In the genomic region with DNA sequence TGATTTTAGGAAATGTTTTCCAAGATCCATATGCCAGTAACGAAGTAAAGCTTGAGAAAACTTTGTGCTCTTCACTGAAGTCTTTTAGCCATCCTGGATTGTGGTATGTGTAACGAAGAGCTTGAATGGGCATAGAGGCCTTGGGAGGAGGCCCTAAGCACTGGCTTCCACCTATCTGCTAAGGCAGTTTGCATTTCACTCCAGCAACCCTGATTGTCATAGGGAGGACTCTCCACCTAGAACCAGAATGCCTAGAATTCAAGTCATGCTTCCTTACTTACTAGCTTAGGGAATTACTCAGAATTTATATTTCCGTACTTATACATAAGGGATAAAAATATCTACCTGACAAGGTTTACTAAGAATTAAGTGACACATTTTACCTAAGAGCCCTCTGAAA, we compare ENCODE assay signal across 28 cellular contexts.
A peak's percentile ranks its signal among the peaks of the same experiment; 100 is the strongest.
DNase-seq lines count a peak whose midpoint lies in the region; ATAC-seq, FAIRE-seq and TF ChIP-seq lines count a peak whose summit lies in the region.
"Had no signal": no experiment of that assay in that cellular context is flagged by ENCODE, and none has a peak within 500 bp of the region (broad histone marks: within the 10 kb centered on the region; RNA-seq: fewer than 3 reads in every experiment).

No MANE protein-coding gene starts in this region.

- no peak overlapping the region for H3K56ac ChIP-seq in IMR-90 (ENCODE audit: extremely low read depth, insufficient read depth, low read length)
- H3K56ac ChIP-seq in mesendoderm (ENCODE audit: low read length) = no peak overlapping the region

- H4K5ac ChIP-seq in IMR-90 (ENCODE audit: low read depth, low read length) = peak overlapping the region; percentile 95
- H4K5ac ChIP-seq in mesendoderm (ENCODE audit: low read length) = no peak overlapping the region

- H3K14ac ChIP-seq in IMR-90 (replicated peaks; ENCODE audit: low read depth, low read length) = peak overlapping the region; percentile 82

- no peaks in the 10 kb centered on the region for H3K9me2 ChIP-seq in GM23338 (ENCODE audit: insufficient read depth)

- ATAC-seq in GM23338 = no peak
- ATAC-seq in IMR-90 (ENCODE audit: low read depth) = no peak
- ATAC-seq: A549, GM12878 had no signal

- H2BK5ac ChIP-seq in IMR-90 (ENCODE audit: low read depth, low read length, poor library complexity, severe bottlenecking) (peak overlapping the region; percentile 66), mesendoderm (ENCODE audit: low read length) (no peak overlapping the region)

- H2BK20ac ChIP-seq in IMR-90 (ENCODE audit: low read depth, low read length) = peak overlapping the region; percentile 80

- no peaks in the 10 kb centered on the region for H3K79me2 ChIP-seq in GM23338 (replicated peaks; ENCODE audit: insufficient read depth)
- no peaks in the 10 kb centered on the region for H3K79me2 ChIP-seq in keratinocyte (ENCODE audit: control insufficient read depth, insufficient read depth, low read length)
- H3K79me2 ChIP-seq in mesendoderm (ENCODE audit: control insufficient read depth, insufficient read depth, low read length) = no peaks in the 10 kb centered on the region

- intact Hi-C loops in IMR-90 (cut with micrococcal nuclease) = no loop called here

- 0 out of 2 replicates have a peak overlapping the region, but pooled peaks have one; percentile 13 for H3K23ac ChIP-seq in IMR-90 (ENCODE audit: low read depth, low read length)
- H3K23ac ChIP-seq in mesendoderm (ENCODE audit: low read length) = no peak overlapping the region

- DNase-seq in GM23338 (ENCODE audit: low spot score) (no peak), IMR-90 (no peak), keratinocyte (ENCODE audit: low read depth, low spot score) (no peak), mesendoderm (peak; percentile 4), T-helper 9 cell (no peak), NCI-H446 (lab: John Stamatoyannopoulos, UW) (no peak), CD1c-positive myeloid dendritic cell (ENCODE audit: extremely low spot score) (no peak), cerebellar cortex (ENCODE audit: low spot score) (no peak)
- DNase-seq: AML-193; CD4-positive, alpha-beta memory T cell; CD4-positive, CD25-positive, alpha-beta regulatory T cell; CD8-positive, alpha-beta memory T cell; COR-L47; DMS 273 treated with DMSO at 0.1 percent for 48 hours; DMS153; DMS53; DMS79; DND-41; EL; GDM1 had no signal

- H3F3A ChIP-seq in GM23338 (replicated peaks; ENCODE audit: low read depth) = no peaks in the 10 kb centered on the region

- H2BK120ac ChIP-seq in IMR-90 (ENCODE audit: low read depth, low read length) (peak overlapping the region; percentile 78), mesendoderm (ENCODE audit: low read depth, low read length) (no peak overlapping the region)

- H4K20me1 ChIP-seq in GM23338 (replicated peaks; ENCODE audit: insufficient read depth) (no peaks in the 10 kb centered on the region), IMR-90 (ENCODE audit: insufficient read depth, low read length) (no peaks in the 10 kb centered on the region), keratinocyte (ENCODE audit: control insufficient read depth, extremely low read depth, insufficient read depth, low read length) (no peaks in the 10 kb centered on the region)
- H4K20me1 ChIP-seq: BLaER1 treated with 17β-estradiol and CSF1 and Interleukin-3, amounts not matched to agents 10 nM and 100 nM had no signal

- H3K27me3 ChIP-seq in GM23338 (ENCODE audit: insufficient read depth) (no peaks in the 10 kb centered on the region), IMR-90 (ENCODE audit: control insufficient read depth, insufficient read depth, low read length) (no peaks in the 10 kb centered on the region), keratinocyte (ENCODE audit: control insufficient read depth, extremely low read depth, insufficient read depth, low read length) (no peaks in the 10 kb centered on the region), mesendoderm (ENCODE audit: insufficient read depth, low read length, poor library complexity) (no peaks in the 10 kb centered on the region)
- H3K27me3 ChIP-seq: BLaER1 treated with 17β-estradiol and CSF1 and Interleukin-3, amounts not matched to agents 10 nM and 100 nM had no signal

- H3K9ac ChIP-seq in IMR-90 (ENCODE audit: low read depth, low read length) (no peak overlapping the region), keratinocyte (ENCODE audit: control insufficient read depth, extremely low read depth, insufficient read depth, low read length) (no peak overlapping the region), mesendoderm (ENCODE audit: low read length) (no peak overlapping the region)
- H3K9ac ChIP-seq: BLaER1 treated with 17β-estradiol and CSF1 and Interleukin-3, amounts not matched to agents 10 nM and 100 nM had no signal

- H3K27me3 Mint-ChIP-seq in GM23338 (ENCODE audit: insufficient read depth, low read depth, poor library complexity) = no peaks in the 10 kb centered on the region
- H3K27me3 Mint-ChIP-seq: B cell; CD4-positive, alpha-beta memory T cell; CD4-positive, CD25-positive, alpha-beta regulatory T cell; CD8-positive, alpha-beta memory T cell had no signal

- peak overlapping the region; percentile 21; the same call in 1 of the 2 replicates for H3K27ac Mint-ChIP-seq in GM23338
- H3K27ac Mint-ChIP-seq: B cell; CD4-positive, alpha-beta memory T cell; CD4-positive, CD25-positive, alpha-beta regulatory T cell; CD8-positive, alpha-beta memory T cell had no signal

- H3K9me1 ChIP-seq in IMR-90 (ENCODE audit: insufficient read depth, low read length) (peaks cover 7% of the 10 kb centered on the region), keratinocyte (ENCODE audit: control insufficient read depth, extremely low read depth, insufficient read depth, low read length) (no peaks in the 10 kb centered on the region)

- H3K4me3 Mint-ChIP-seq in GM23338 = no peak overlapping the region
- H3K4me3 Mint-ChIP-seq: B cell; CD4-positive, alpha-beta memory T cell; CD4-positive, CD25-positive, alpha-beta regulatory T cell; CD8-positive, alpha-beta memory T cell had no signal

- peak overlapping the region; percentile 23 to 89; a peak in 3 of 4 replicates for H4K8ac ChIP-seq in IMR-90 (ENCODE audit: low read depth in 2 of 2, low read length in 2 of 2)
- H4K8ac ChIP-seq in mesendoderm (ENCODE audit: low read depth, low read length) = no peak overlapping the region

- H2BK15ac ChIP-seq in IMR-90 (ENCODE audit: low read depth, low read length) (peak overlapping the region; percentile 92; the same call in 2 of the 3 replicates), mesendoderm (replicated peaks; ENCODE audit: low read depth) (no peak overlapping the region)

- CTCF ChIA-PET in IMR-90 (lab: Yijun Ruan, JAX) = interaction anchor here (1.4 kb wide), 1 partner anchor 146 kb away, joined by 5 read pairs; no protein-coding TSS in a partner anchor

- H3K18ac ChIP-seq in IMR-90 (ENCODE audit: low read depth, low read length) (peak overlapping the region; percentile 96), mesendoderm (ENCODE audit: low read length) (no peak overlapping the region)

- FAIRE-seq in keratinocyte (lab: Jason Lieb, UNC) = no peak
- FAIRE-seq: A549, GM12878, GM12892, GM18507 had no signal

- H3K4me2 ChIP-seq in GM23338 (no peak overlapping the region), IMR-90 (ENCODE audit: low read depth, low read length) (no peak overlapping the region), keratinocyte (ENCODE audit: control insufficient read depth, extremely low read depth, insufficient read depth, low read depth, low read length) (no peak overlapping the region), mesendoderm (ENCODE audit: low read length) (no peak overlapping the region)
- H3K4me2 ChIP-seq: A549; BLaER1 treated with 17β-estradiol and CSF1 and Interleukin-3, amounts not matched to agents 10 nM and 100 nM had no signal

- peaks cover 5% of the 10 kb centered on the region; the same call in 1 of the 3 replicates for H3K36me3 Mint-ChIP-seq in GM23338 (ENCODE audit: low read depth)
- H3K36me3 Mint-ChIP-seq: CD4-positive, alpha-beta memory T cell; CD4-positive, CD25-positive, alpha-beta regulatory T cell; CD8-positive, alpha-beta memory T cell had no signal

- no TSS peak for BruUV-seq in IMR-90 (replicated peaks; lab: Mats Ljungman, UMichigan)

- in situ Hi-C loops in IMR-90 (cut with MboI; ENCODE audit: low sequenced_read_pairs) = no loop called here

- H3K4me3 ChIP-seq in GM23338 (no peak overlapping the region), IMR-90 (ENCODE audit: insufficient read depth, low read depth, low read length) (no peak overlapping the region), keratinocyte (ENCODE audit: control insufficient read depth in 2 of 3, extremely low read depth in 1 of 3, insufficient read depth in 2 of 3, low read depth in 1 of 3, low read length in 3 of 3) (no peak overlapping the region), mesendoderm (ENCODE audit: low read length) (no peak overlapping the region)
- H3K4me3 ChIP-seq: A549; BLaER1 treated with 17β-estradiol and CSF1 and Interleukin-3, amounts not matched to agents 10 nM and 100 nM; GM12878 had no signal

- no peaks in the 10 kb centered on the region; the same call in 2 of the 3 replicates for H3K9me3 Mint-ChIP-seq in GM23338

- H3K9me3 ChIP-seq in IMR-90 (ENCODE audit: control insufficient read depth, insufficient read depth, low read length) (peaks cover 5% of the 10 kb centered on the region), keratinocyte (ENCODE audit: control insufficient read depth, low read depth, low read length) (no peaks in the 10 kb centered on the region)
- H3K9me3 ChIP-seq: A549 had no signal

- dilution Hi-C loops in IMR-90 (cut with HindIII; ENCODE audit: low sequenced_read_pairs, unreplicated experiment) (no loop called here), keratinocyte (cut with MboI; ENCODE audit: extremely low pct_ligation_motif_present, low sequenced_read_pairs) (no loop called here)

- H2AK9ac ChIP-seq in IMR-90 (replicated peaks; ENCODE audit: low read depth, low read length, poor library complexity) = no peak overlapping the region

- H3K36me3 ChIP-seq in GM23338 (ENCODE audit: insufficient read depth) (no peaks in the 10 kb centered on the region), IMR-90 (ENCODE audit: control insufficient read depth, insufficient read depth, low read length) (no peaks in the 10 kb centered on the region), keratinocyte (ENCODE audit: control insufficient read depth in 2 of 2, extremely low read depth in 1 of 2, insufficient read depth in 2 of 2, low read length in 2 of 2) (no peaks in the 10 kb centered on the region), mesendoderm (ENCODE audit: control insufficient read depth, insufficient read depth, low read length) (no peaks in the 10 kb centered on the region)
- H3K36me3 ChIP-seq: BLaER1 treated with 17β-estradiol and CSF1 and Interleukin-3, amounts not matched to agents 10 nM and 100 nM had no signal

- TF ChIP-seq CTCF in GM23338 (conservative IDR thresholded peaks at IDR 0.05; ENCODE audit: low read depth in 2 of 2) = no peak
- TF ChIP-seq CTCF in IMR-90 (conservative IDR thresholded peaks at IDR 0.05; ENCODE audit: low read depth, low read length) = no peak
- no peak for TF ChIP-seq CTCF in keratinocyte (optimal IDR thresholded peaks at IDR 0.05 in 1 of 3, IDR thresholded peaks at IDR 0.05 in 1 of 3, conservative IDR thresholded peaks at IDR 0.05 in 1 of 3; ENCODE audit: extremely low read depth in 1 of 3, insufficient read depth in 2 of 3, low read length in 3 of 3)

- H3K4me1 ChIP-seq in GM23338 (ENCODE audit: insufficient read depth) (no peaks in the 10 kb centered on the region), IMR-90 (ENCODE audit: control insufficient read depth, insufficient read depth, low read length) (peaks cover 11% of the 10 kb centered on the region), keratinocyte (ENCODE audit: control insufficient read depth, extremely low read depth, insufficient read depth, low read length) (peaks cover 5% of the 10 kb centered on the region), mesendoderm (ENCODE audit: control insufficient read depth, low read depth, low read length) (no peaks in the 10 kb centered on the region)
- H3K4me1 ChIP-seq: A549 had no signal

- H3K79me1 ChIP-seq in IMR-90 (ENCODE audit: low read depth in 1 of 2, low read length in 2 of 2) (peaks cover 7 to 9% of the 10 kb centered on the region in 2 experiments; a peak in 3 of 4 replicates), mesendoderm (ENCODE audit: low read length) (no peaks in the 10 kb centered on the region)

- H2AK5ac ChIP-seq in IMR-90 (ENCODE audit: low read depth, low read length) (peak overlapping the region; percentile 85), mesendoderm (ENCODE audit: low read length) (no peak overlapping the region)

- TF ChIP-seq POLR2A in IMR-90 (IDR thresholded peaks at IDR 0.05; ENCODE audit: low read depth, low read length) = no peak

- H3K4ac ChIP-seq in IMR-90 (ENCODE audit: low read depth, low read length) (peak overlapping the region; percentile 71), mesendoderm (ENCODE audit: low read depth, low read length) (no peak overlapping the region)

- no peak overlapping the region for H3K27ac ChIP-seq in GM23338 (ENCODE audit: low read depth)
- H3K27ac ChIP-seq in IMR-90 (ENCODE audit: insufficient read depth, low read length) = peak overlapping the region; percentile 75; the same call in 1 of the 2 replicates
- H3K27ac ChIP-seq in keratinocyte (ENCODE audit: control insufficient read depth, insufficient read depth, low read length) = no peak overlapping the region
- H3K27ac ChIP-seq in mesendoderm (ENCODE audit: low read depth, low read length) = no peak overlapping the region
- H3K27ac ChIP-seq: 22Rv1; A549; BLaER1 treated with 17β-estradiol and CSF1 and Interleukin-3, amounts not matched to agents 10 nM and 100 nM; C4-2B had no signal

- no CpG with 5 or more reads among the region's 3 CpGs for WGBS in IMR-90 (ENCODE audit: extremely low coverage in 2 of 2, insufficient read length in 1 of 2), 2 experiments
- WGBS in mesendoderm (ENCODE audit: extremely low coverage, insufficient coverage, low lambda C conversion rate) = no CpG with 5 or more reads among the region's 3 CpGs

- no peak for TF ChIP-seq RAD21 in IMR-90 (IDR thresholded peaks at IDR 0.05; ENCODE audit: low read length)

- POLR2A ChIA-PET in IMR-90 (lab: Charles Lee; ENCODE audit: unreplicated experiment) = no interaction called here

- H2AFZ ChIP-seq in GM23338 (no peak overlapping the region), IMR-90 (replicated peaks; ENCODE audit: low read length, poor library complexity) (no peak overlapping the region), keratinocyte (ENCODE audit: control insufficient read depth, low read length) (peak overlapping the region; percentile 37)

- H4K91ac ChIP-seq in IMR-90 (ENCODE audit: insufficient read depth, low read depth, low read length) = peak overlapping the region; percentile 76

- H3K4me1 Mint-ChIP-seq in GM23338 = no peaks in the 10 kb centered on the region
- H3K4me1 Mint-ChIP-seq: B cell; CD4-positive, alpha-beta memory T cell; CD4-positive, CD25-positive, alpha-beta regulatory T cell; CD8-positive, alpha-beta memory T cell had no signal
